ENCODE assay signal across 15 cellular contexts in the genomic region with DNA sequence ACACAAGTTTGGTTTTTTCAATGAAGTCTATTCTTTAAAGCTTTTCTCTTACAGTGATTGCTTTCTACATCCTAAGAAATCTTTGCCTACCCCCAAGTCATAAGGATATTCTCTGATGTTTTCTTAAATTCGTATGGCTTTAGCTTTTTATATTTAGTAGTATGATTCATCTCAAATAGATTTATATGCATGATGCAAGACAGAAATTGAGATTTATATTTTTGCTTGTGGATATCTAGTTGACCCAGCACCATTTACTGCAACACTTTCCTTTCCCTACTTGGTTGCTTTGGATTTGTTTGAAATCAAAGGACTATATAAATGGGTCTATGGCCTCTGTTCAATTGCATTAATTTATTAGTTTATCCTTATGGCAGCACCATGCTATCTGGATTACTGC.
DNase-seq lines count a peak whose midpoint lies in the region; TF ChIP-seq lines count a peak whose summit lies in the region.
"Had no signal": no experiment of that assay in that cellular context is flagged by ENCODE, and none has a peak within 500 bp of the region (broad histone marks: within the 10 kb centered on the region; RNA-seq: fewer than 3 reads in every experiment).

No MANE protein-coding gene starts in this region.

- H3K9ac ChIP-seq in adipocyte (ENCODE audit: low read length) = no peak overlapping the region
- H3K9ac ChIP-seq: BLaER1 treated with 17β-estradiol and CSF1 and Interleukin-3, amounts not matched to agents 10 nM and 100 nM; GM23248 had no signal

- H3K27me3 ChIP-seq in adipocyte (replicated peaks; ENCODE audit: control insufficient read depth, insufficient read depth, low read length) (no peaks in the 10 kb centered on the region), tibial nerve (no peaks in the 10 kb centered on the region)
- H3K27me3 ChIP-seq: BLaER1 treated with 17β-estradiol and CSF1 and Interleukin-3, amounts not matched to agents 10 nM and 100 nM had no signal

- TF ChIP-seq CTCF in AG09309 (IDR thresholded peaks at IDR 0.05; ENCODE audit: control insufficient read depth, insufficient read depth, low read depth, low read length, missing control alignments) = no peak
- no peak for TF ChIP-seq CTCF in fibroblast of the aortic adventitia (IDR thresholded peaks at IDR 0.05; ENCODE audit: insufficient read depth, low read length)
- no peak for TF ChIP-seq CTCF in osteocyte (IDR thresholded peaks at IDR 0.05)
- no peak for TF ChIP-seq CTCF in tibial nerve (IDR thresholded peaks at IDR 0.05)

- H3K36me3 Mint-ChIP-seq in osteocyte (ENCODE audit: unreplicated experiment) = peaks cover 10% of the 10 kb centered on the region
- H3K36me3 Mint-ChIP-seq: CD4-positive, CD25-positive, alpha-beta regulatory T cell had no signal

- H3K27me3 Mint-ChIP-seq in osteocyte (ENCODE audit: unreplicated experiment) = no peaks in the 10 kb centered on the region
- H3K27me3 Mint-ChIP-seq: CD4-positive, CD25-positive, alpha-beta regulatory T cell had no signal

- H3K27ac ChIP-seq in tibial nerve = no peak overlapping the region
- H3K27ac ChIP-seq: BLaER1 treated with 17β-estradiol and CSF1 and Interleukin-3, amounts not matched to agents 10 nM and 100 nM; GM23248 had no signal

- H3K36me3 ChIP-seq in adipocyte (ENCODE audit: control insufficient read depth, insufficient read depth, low read length, severe bottlenecking) = peaks cover 11% of the 10 kb centered on the region
- no peaks in the 10 kb centered on the region for H3K36me3 ChIP-seq in tibial nerve
- H3K36me3 ChIP-seq: BLaER1 treated with 17β-estradiol and CSF1 and Interleukin-3, amounts not matched to agents 10 nM and 100 nM had no signal

- DNase-seq in AG09309 (ENCODE audit: low read depth) = peak; percentile 3
- DNase-seq in adipocyte (ENCODE audit: low read depth) = peak; percentile 44
- peak; percentile 30 for DNase-seq in fibroblast of the aortic adventitia (ENCODE audit: low read depth)
- no peak for DNase-seq in osteocyte (ENCODE audit: extremely low spot score, unreplicated experiment)
- no peak for DNase-seq in COR-L47 (lab: John Stamatoyannopoulos, UW)
- DNase-seq in tibial nerve (ENCODE audit: low spot score in 2 of 2) = no peak
- no peak for DNase-seq in NCI-H526 (lab: John Stamatoyannopoulos, UW)
- DNase-seq in activated CD4-positive, alpha-beta T cell treated with anti-CD3 and anti-CD28 coated beads, Interleukin-2, amount 50 U/mL, for 1 hour = no peak
- DNase-seq: 8988T; Calu3; CD4-positive, CD25-positive, alpha-beta regulatory T cell; DMS79; GM23248 had no signal

- H3K9me3 Mint-ChIP-seq in osteocyte (ENCODE audit: unreplicated experiment) = no peaks in the 10 kb centered on the region
- H3K9me3 Mint-ChIP-seq: CD4-positive, CD25-positive, alpha-beta regulatory T cell had no signal

- H3K4me3 Mint-ChIP-seq in osteocyte (ENCODE audit: unreplicated experiment) = no peak overlapping the region
- H3K4me3 Mint-ChIP-seq: CD4-positive, CD25-positive, alpha-beta regulatory T cell had no signal

- WGBS in tibial nerve, 2 donors = 65 to 71% methylated on average over 1 of the region's 1 CpG

- peak overlapping the region; percentile 72 for H3K27ac Mint-ChIP-seq in osteocyte (ENCODE audit: unreplicated experiment)
- H3K27ac Mint-ChIP-seq: CD4-positive, CD25-positive, alpha-beta regulatory T cell had no signal

- H3K4me3 ChIP-seq in AG09309 (ENCODE audit: control insufficient read depth, low read depth, low read length) (no peak overlapping the region), adipocyte (ENCODE audit: low read length) (no peak overlapping the region), fibroblast of the aortic adventitia (ENCODE audit: low read depth, low read length) (no peak overlapping the region), tibial nerve (no peak overlapping the region)
- H3K4me3 ChIP-seq: BLaER1 treated with 17β-estradiol and CSF1 and Interleukin-3, amounts not matched to agents 10 nM and 100 nM; GM12878; GM23248 had no signal

- H3K4me1 Mint-ChIP-seq in osteocyte (ENCODE audit: unreplicated experiment) = peaks cover 13% of the 10 kb centered on the region
- H3K4me1 Mint-ChIP-seq: CD4-positive, CD25-positive, alpha-beta regulatory T cell had no signal

- TF ChIP-seq EP300 in tibial nerve (IDR thresholded peaks at IDR 0.05) = no peak

- H3K9me3 ChIP-seq in adipocyte (ENCODE audit: control insufficient read depth, low read length) (no peaks in the 10 kb centered on the region), tibial nerve (no peaks in the 10 kb centered on the region)

- no peak for TF ChIP-seq POLR2A in tibial nerve (IDR thresholded peaks at IDR 0.05)

- peaks cover 24% of the 10 kb centered on the region for H3K4me1 ChIP-seq in adipocyte (ENCODE audit: control insufficient read depth, insufficient read depth, low read length)
- peaks cover 0 to 7% (median 0%) of the 10 kb centered on the region in 4 donors for H3K4me1 ChIP-seq in tibial nerve

Comparison
In these comparisons a context has a peak if more than half of its experiments do, and no peak if none do; other contexts are left out.
1. DNase-seq: peak in AG09309 (single experiment), adipocyte (single experiment) and fibroblast of the aortic adventitia (single experiment); none in osteocyte (single experiment), COR-L47 (single experiment), tibial nerve (0 of 2), NCI-H526 (0 of 2) and activated CD4-positive, alpha-beta T cell treated with anti-CD3 and anti-CD28 coated beads, Interleukin-2, amount 50 U/mL, for 1 hour (single experiment).